ENCODE assay signal across 1 cellular context in the genomic region with DNA sequence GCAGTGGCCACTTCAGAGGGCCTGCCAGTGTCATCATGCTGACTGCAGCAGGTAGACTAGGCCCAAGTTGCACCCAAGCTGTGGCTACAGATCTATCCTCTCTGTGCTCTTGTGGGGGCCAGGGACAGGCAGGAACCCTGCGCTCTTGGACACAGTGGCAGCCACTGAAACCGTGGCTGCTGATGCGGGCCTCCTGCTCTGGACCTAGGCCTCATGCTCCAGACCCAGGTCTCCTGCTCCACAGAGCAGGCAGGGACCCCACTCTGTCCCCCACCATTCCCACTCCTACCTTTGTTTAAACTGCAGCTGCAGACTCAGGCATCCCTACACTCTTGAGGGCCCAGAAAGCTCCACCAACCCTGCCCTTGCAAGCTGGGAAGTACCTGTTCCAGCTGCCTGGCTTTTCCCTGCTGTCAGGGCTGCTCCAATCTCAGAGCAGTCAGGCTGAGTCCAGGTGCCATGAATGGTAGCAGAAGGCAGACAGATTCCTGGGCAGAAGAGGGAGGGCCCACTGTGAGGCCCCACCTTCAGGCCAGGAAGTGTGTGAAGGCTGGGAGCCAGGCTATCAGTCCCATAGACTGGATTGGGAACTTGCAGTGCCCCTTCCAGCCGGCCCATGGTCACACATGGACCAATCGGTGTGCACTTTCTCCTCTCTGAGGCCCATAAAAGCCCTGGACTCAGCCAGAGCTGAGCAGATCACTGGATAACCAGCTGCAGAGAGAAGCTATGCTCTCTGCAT.
TF ChIP-seq lines count a peak whose summit lies in the region.

No MANE protein-coding gene starts in this region.

TF ChIP-seq in WTC11, 78 proteins besides CTCF, POLR2A, EP300 and RAD21:
- TF ChIP-seq ZNF121 (CRISPR knock-in tag; IDR thresholded peaks at IDR 0.05) (no peak), RORB (CRISPR knock-in tag; IDR thresholded peaks at IDR 0.05) (no peak)
- TF ChIP-seq, protein P1, sequence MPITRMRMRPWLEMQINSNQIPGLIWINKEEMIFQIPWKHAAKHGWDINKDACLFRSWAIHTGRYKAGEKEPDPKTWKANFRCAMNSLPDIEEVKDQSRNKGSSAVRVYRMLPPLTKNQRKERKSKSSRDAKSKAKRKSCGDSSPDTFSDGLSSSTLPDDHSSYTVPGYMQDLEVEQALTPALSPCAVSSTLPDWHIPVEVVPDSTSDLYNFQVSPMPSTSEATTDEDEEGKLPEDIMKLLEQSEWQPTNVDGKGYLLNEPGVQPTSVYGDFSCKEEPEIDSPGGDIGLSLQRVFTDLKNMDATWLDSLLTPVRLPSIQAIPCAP (CRISPR knock-in tag; IDR thresholded peaks at IDR 0.05) = no peak
